Comparison of ENCODE assay signal across 35 cellular contexts in the genomic region with DNA sequence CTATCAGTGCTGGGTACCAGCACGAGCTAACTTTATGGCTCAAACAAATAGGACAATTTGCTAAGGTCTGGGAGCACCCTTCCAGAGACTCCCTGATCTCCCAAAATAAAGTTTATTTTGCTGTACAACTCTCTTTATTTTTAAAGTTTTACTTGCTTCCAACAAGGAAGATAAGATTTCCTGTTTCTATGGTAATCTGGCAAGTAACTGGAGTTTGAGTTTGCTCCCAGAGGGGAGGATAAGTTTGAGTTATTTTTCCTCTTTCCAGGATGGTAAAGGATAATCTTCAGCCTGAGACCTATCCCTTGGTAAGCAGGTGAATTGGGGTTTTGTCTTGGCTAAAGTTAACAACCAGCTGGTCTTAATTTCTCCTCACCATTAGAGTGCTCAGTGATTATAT.
"Had no signal": no experiment of that assay in that cellular context is flagged by ENCODE, and none has a peak within 500 bp of the region (broad histone marks: within the 10 kb centered on the region; RNA-seq: fewer than 3 reads in every experiment).

No MANE protein-coding gene starts in this region.

- H3K27me3 Mint-ChIP-seq: activated B cell treated with CpG ODN at 0.5 μM for 24 hours; activated CD4-positive, alpha-beta memory T cell treated with anti-CD3 and anti-CD28 coated beads for 36 hours; activated CD8-positive, alpha-beta memory T cell treated with anti-CD3 and anti-CD28 coated beads, Interleukin-2, amount 10 ng/mL, durations not matched to agents 7 days and 5 days; activated naive CD4-positive, alpha-beta T cell treated with anti-CD3 and anti-CD28 coated beads, Interleukin-2, amount 50 U/mL, for 24 hours; activated naive CD8-positive, alpha-beta T cell treated with anti-CD3 and anti-CD28 coated beads for 36 hours; activated naive CD8-positive, alpha-beta T cell treated with anti-CD3 and anti-CD28 coated beads, Interleukin-2, amount 50 U/mL, for 24 hours; brain; dendritic cell treated with granulocyte-macrophage colony-stimulating factor and Interleukin-4, amounts not matched to agents 40 ng/mL and 50 ng/mL, for 4 days had no signal

- H3K36me3 ChIP-seq: ascending aorta, breast epithelium, cardiac muscle cell, WERI-Rb-1 had no signal

- H3K4me1 Mint-ChIP-seq: activated B cell treated with CpG ODN at 0.5 μM for 24 hours; activated CD8-positive, alpha-beta memory T cell treated with anti-CD3 and anti-CD28 coated beads, Interleukin-2, amount 10 ng/mL, durations not matched to agents 7 days and 5 days; activated naive CD4-positive, alpha-beta T cell treated with anti-CD3 and anti-CD28 coated beads, Interleukin-2, amount 50 U/mL, for 24 hours; activated naive CD8-positive, alpha-beta T cell treated with anti-CD3 and anti-CD28 coated beads for 36 hours; activated naive CD8-positive, alpha-beta T cell treated with anti-CD3 and anti-CD28 coated beads, Interleukin-2, amount 50 U/mL, for 24 hours; brain; T-helper 17 cell had no signal

- H3K36me3 Mint-ChIP-seq: activated CD4-positive, alpha-beta memory T cell treated with anti-CD3 and anti-CD28 coated beads for 36 hours; activated CD8-positive, alpha-beta memory T cell treated with anti-CD3 and anti-CD28 coated beads, Interleukin-2, amount 10 ng/mL, durations not matched to agents 7 days and 5 days; activated naive CD4-positive, alpha-beta T cell treated with anti-CD3 and anti-CD28 coated beads, Interleukin-2, amount 50 U/mL, for 24 hours; activated naive CD8-positive, alpha-beta T cell treated with anti-CD3 and anti-CD28 coated beads for 36 hours; brain had no signal

- H3K4me1 ChIP-seq: breast epithelium had no signal

- H3K4me3 ChIP-seq: ascending aorta, breast epithelium, cardiac muscle cell, coronary artery, dorsolateral prefrontal cortex had no signal

- ATAC-seq: activated CD4-positive, CD25-positive, alpha-beta regulatory T cell treated with anti-CD3 and anti-CD28 coated beads, Interleukin-2, amount 50 U/mL, for 24 hours; activated CD8-positive, alpha-beta memory T cell treated with anti-CD3 and anti-CD28 coated beads, Interleukin-2, amount 10 ng/mL, durations not matched to agents 7 days and 5 days; activated CD8-positive, alpha-beta T cell treated with anti-CD3 and anti-CD28 coated beads, Interleukin-2, amount 10 ng/mL, durations not matched to agents 7 days and 5 days; activated naive CD8-positive, alpha-beta T cell treated with anti-CD3 and anti-CD28 coated beads, Interleukin-2, amount 50 U/mL, for 24 hours; esophagus mucosa; T-helper 17 cell had no signal

- H3K9me3 ChIP-seq: ascending aorta, breast epithelium had no signal

- H3K27ac Mint-ChIP-seq: activated B cell treated with CpG ODN at 0.5 μM for 24 hours; activated CD4-positive, alpha-beta memory T cell treated with anti-CD3 and anti-CD28 coated beads for 36 hours; activated CD8-positive, alpha-beta memory T cell treated with anti-CD3 and anti-CD28 coated beads, Interleukin-2, amount 10 ng/mL, durations not matched to agents 7 days and 5 days; activated CD8-positive, alpha-beta T cell treated with anti-CD3 and anti-CD28 coated beads, Interleukin-2, amount 10 ng/mL, durations not matched to agents 7 days and 5 days; activated naive CD4-positive, alpha-beta T cell treated with anti-CD3 and anti-CD28 coated beads for 36 hours; activated naive CD4-positive, alpha-beta T cell treated with anti-CD3 and anti-CD28 coated beads, Interleukin-2, amount 50 U/mL, for 24 hours; activated naive CD8-positive, alpha-beta T cell treated with anti-CD3 and anti-CD28 coated beads for 36 hours; activated naive CD8-positive, alpha-beta T cell treated with anti-CD3 and anti-CD28 coated beads, Interleukin-2, amount 50 U/mL, for 24 hours; activated T-helper 1 cell treated with anti-CD3 and anti-CD28 coated beads, Interleukin-12 subunit alpha, Interleukin-12 subunit beta, Interleukin-2, Interleukin-4 antibody, amounts not matched to agents 30 ng/mL and 10 ng/mL and 1 ng/mL, durations not matched to agents 14 hours and 24 hours and 36 hours; activated T-helper 2 cell treated with anti-CD3 and anti-CD28 coated beads, Interferon-gamma antibody, Interleukin-2, Interleukin-4, amounts not matched to agents 10 μg/mL and 5 μg/mL and 100 μg/mL, durations not matched to agents 14 hours and 24 hours and 36 hours; brain; dendritic cell treated with granulocyte-macrophage colony-stimulating factor and Interleukin-4, amounts not matched to agents 40 ng/mL and 50 ng/mL, for 4 days; endodermal cell; T-helper 17 cell; T-helper 2 cell treated with Interferon-gamma antibody and Interleukin-4, amounts not matched to agents 5 μg/mL and 100 μg/mL, for 36 hours had no signal

- H3K27me3 ChIP-seq: ascending aorta, breast epithelium, cardiac muscle cell, dorsolateral prefrontal cortex had no signal

- DNase-seq: activated B cell treated with CpG ODN at 0.5 μM for 24 hours; activated CD4-positive, alpha-beta memory T cell treated with anti-CD3 and anti-CD28 coated beads for 36 hours; activated CD4-positive, alpha-beta T cell treated with anti-CD3 and anti-CD28 coated beads for 48 hours; activated CD8-positive, alpha-beta memory T cell treated with anti-CD3 and anti-CD28 coated beads, Interleukin-2, amount 10 ng/mL, durations not matched to agents 7 days and 5 days; activated CD8-positive, alpha-beta memory T cell treated with anti-CD3 and anti-CD28 coated beads, Interleukin-2, amount 50 U/mL, for 4 hours; activated CD8-positive, alpha-beta T cell treated with anti-CD3 and anti-CD28 coated beads, Interleukin-2, amount 10 ng/mL, durations not matched to agents 7 days and 5 days; activated effector memory CD4-positive, alpha-beta T cell treated with anti-CD3 and anti-CD28 coated beads, Interleukin-2, amount 50 U/mL, for 16 hours; activated naive CD4-positive, alpha-beta T cell treated with anti-CD3 and anti-CD28 coated beads for 36 hours; activated naive CD8-positive, alpha-beta T cell treated with anti-CD3 and anti-CD28 coated beads for 36 hours; activated naive CD8-positive, alpha-beta T cell treated with anti-CD3 and anti-CD28 coated beads, Interleukin-2, amount 50 U/mL, for 24 hours; activated T-cell treated with anti-CD3 and anti-CD28 coated beads, Interleukin-2, amount 50 U/mL, for 1 hour; activated T-cell treated with anti-CD3 and anti-CD28 coated beads, Interleukin-2, amount 50 U/mL, for 48 hours; central memory CD4-positive, alpha-beta T cell; cerebellar nuclear complex; dorsolateral prefrontal cortex; effector memory CD4-positive, alpha-beta T cell; endodermal cell; foreskin fibroblast; head of caudate nucleus; T-helper 1 cell; T-helper 17 cell; T1000; WERI-Rb-1 had no signal

- H3K9me3 Mint-ChIP-seq: activated B cell treated with CpG ODN at 0.5 μM for 24 hours; activated CD4-positive, alpha-beta memory T cell treated with anti-CD3 and anti-CD28 coated beads for 36 hours; activated naive CD4-positive, alpha-beta T cell treated with anti-CD3 and anti-CD28 coated beads for 36 hours; activated naive CD4-positive, alpha-beta T cell treated with anti-CD3 and anti-CD28 coated beads, Interleukin-2, amount 50 U/mL, for 24 hours; activated naive CD8-positive, alpha-beta T cell treated with anti-CD3 and anti-CD28 coated beads for 36 hours; activated T-helper 1 cell treated with anti-CD3 and anti-CD28 coated beads, Interleukin-12 subunit alpha, Interleukin-12 subunit beta, Interleukin-2, Interleukin-4 antibody, amounts not matched to agents 30 ng/mL and 10 ng/mL and 1 ng/mL, durations not matched to agents 14 hours and 24 hours and 36 hours; activated T-helper 2 cell treated with anti-CD3 and anti-CD28 coated beads, Interferon-gamma antibody, Interleukin-2, Interleukin-4, amounts not matched to agents 10 μg/mL and 5 μg/mL and 100 μg/mL, durations not matched to agents 14 hours and 24 hours and 36 hours; brain; T-helper 2 cell treated with Interferon-gamma antibody and Interleukin-4, amounts not matched to agents 5 μg/mL and 100 μg/mL, for 36 hours had no signal

- H3K4me3 Mint-ChIP-seq: activated B cell treated with CpG ODN at 0.5 μM for 24 hours; activated CD4-positive, alpha-beta memory T cell treated with anti-CD3 and anti-CD28 coated beads for 36 hours; activated CD8-positive, alpha-beta memory T cell treated with anti-CD3 and anti-CD28 coated beads, Interleukin-2, amount 10 ng/mL, durations not matched to agents 7 days and 5 days; activated CD8-positive, alpha-beta T cell treated with anti-CD3 and anti-CD28 coated beads, Interleukin-2, amount 10 ng/mL, durations not matched to agents 7 days and 5 days; activated naive CD4-positive, alpha-beta T cell treated with anti-CD3 and anti-CD28 coated beads for 36 hours; activated naive CD4-positive, alpha-beta T cell treated with anti-CD3 and anti-CD28 coated beads, Interleukin-2, amount 50 U/mL, for 24 hours; activated naive CD8-positive, alpha-beta T cell treated with anti-CD3 and anti-CD28 coated beads for 36 hours; activated naive CD8-positive, alpha-beta T cell treated with anti-CD3 and anti-CD28 coated beads, Interleukin-2, amount 50 U/mL, for 24 hours; activated T-helper 1 cell treated with anti-CD3 and anti-CD28 coated beads, Interleukin-12 subunit alpha, Interleukin-12 subunit beta, Interleukin-2, Interleukin-4 antibody, amounts not matched to agents 30 ng/mL and 10 ng/mL and 1 ng/mL, durations not matched to agents 14 hours and 24 hours and 36 hours; brain; dendritic cell treated with granulocyte-macrophage colony-stimulating factor and Interleukin-4, amounts not matched to agents 40 ng/mL and 50 ng/mL, for 4 days; endodermal cell; T-helper 17 cell; T-helper 2 cell treated with Interferon-gamma antibody and Interleukin-4, amounts not matched to agents 5 μg/mL and 100 μg/mL, for 36 hours had no signal
